Comparison of ENCODE assay signal across 35 cellular contexts in genomic region chr2:6722574-6722973, GRCh38.
"Had no signal": no experiment of that assay in that cellular context is flagged by ENCODE, and none has a peak within 500 bp of the region (broad histone marks: within the 10 kb centered on the region; RNA-seq: fewer than 3 reads in every experiment).

No MANE protein-coding gene starts in this region.

- H3K9me3 ChIP-seq: MG63 had no signal

- H3K27me3 ChIP-seq: MG63 had no signal

- H3K4me3 ChIP-seq: MG63 had no signal

- DNase-seq: Karpas-422, Kasumi-1, MG63, MM.1S, MV-4-11, NCI-H1048, NCI-H1092, NCI-H1092 treated with DMSO at 0.1 percent for 48 hours, NCI-H1105, NCI-H1105 treated with DMSO at 0.1 percent for 48 hours, NCI-H1417, NCI-H1417 treated with DMSO at 0.1 percent for 48 hours, NCI-H1436, NCI-H1436 treated with DMSO at 0.1 percent for 48 hours, NCI-H146, NCI-H1694, NCI-H1694 treated with DMSO at 0.1 percent for 48 hours, NCI-H187, NCI-H187 treated with DMSO at 0.1 percent for 48 hours, NCI-H1930, NCI-H2029, NCI-H2029 treated with DMSO at 0.1 percent for 48 hours, NCI-H2081, NCI-H2081 treated with DMSO at 0.1 percent for 48 hours, NCI-H2107, NCI-H2171, NCI-H2171 treated with DMSO at 0.1 percent for 48 hours, NCI-H2227 treated with DMSO at 0.1 percent for 48 hours, NCI-H226, NCI-H345, NCI-H446, NCI-H446 treated with DMSO at 0.1 percent for 48 hours, NCI-H510A, NCI-H510A treated with DMSO at 0.1 percent for 48 hours, NCI-H524 had no signal

- H3K36me3 ChIP-seq: MG63 had no signal
